Comparison of ENCODE assay signal across 1 cellular context in the genomic region with DNA sequence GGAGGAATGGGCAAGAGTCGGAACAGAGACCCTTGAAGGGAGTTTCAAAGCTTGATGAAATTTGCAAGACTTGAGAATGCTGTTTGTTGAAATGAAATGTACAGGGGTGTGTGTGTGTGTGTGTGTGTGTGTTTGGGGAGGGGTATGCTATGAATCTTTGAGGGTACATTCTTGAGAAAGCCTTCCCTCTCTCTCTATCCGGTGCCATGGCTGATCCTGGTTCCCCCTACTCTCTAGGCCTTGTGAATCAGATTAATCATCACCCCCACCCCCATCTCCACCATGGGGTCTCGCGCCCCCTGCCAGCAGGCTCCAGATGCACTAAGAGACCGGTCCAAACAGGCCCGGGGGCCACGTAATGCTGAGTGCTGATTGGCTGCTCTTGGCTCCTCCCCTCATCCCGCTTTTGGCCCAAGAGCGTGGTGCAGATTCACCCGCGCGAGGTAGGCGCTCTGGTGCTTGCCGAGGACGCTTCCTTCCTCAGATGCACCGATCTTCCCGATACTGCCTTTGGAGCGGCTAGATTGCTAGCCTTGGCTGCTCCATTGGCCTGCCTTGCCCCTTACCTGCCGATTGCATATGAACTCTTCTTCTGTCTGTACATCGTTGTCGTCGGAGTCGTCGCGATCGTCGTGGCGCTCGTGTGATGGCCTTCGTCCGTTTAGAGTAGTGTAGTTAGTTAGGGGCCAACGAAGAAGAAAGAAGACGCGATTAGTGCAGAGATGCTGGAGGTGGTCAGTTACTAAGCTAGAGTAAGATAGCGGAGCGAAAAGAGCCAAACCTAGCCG.
TF ChIP-seq lines count a peak whose summit lies in the region.

A gene (plus strand): TSS at position 441 of the 788 bp plus-strand sequence. CDS start 142,851 bp downstream, outside the sequence.

TF ChIP-seq in WTC11, 78 proteins besides CTCF, POLR2A, EP300 and RAD21 (continued from another document):
- TF ChIP-seq NR1H2 (CRISPR knock-in tag; IDR thresholded peaks at IDR 0.05) (no peak), PRRX2 (CRISPR knock-in tag; IDR thresholded peaks at IDR 0.05) (no peak), ESRRA (CRISPR knock-in tag; IDR thresholded peaks at IDR 0.05; ENCODE audit: borderline replicate concordance) (0 out of 2 replicates have a peak, but pooled peaks have one; percentile 9), NR3C1 (CRISPR knock-in tag; conservative IDR thresholded peaks at IDR 0.05; ENCODE audit: low read depth) (no peak)
- TF ChIP-seq, protein P1, sequence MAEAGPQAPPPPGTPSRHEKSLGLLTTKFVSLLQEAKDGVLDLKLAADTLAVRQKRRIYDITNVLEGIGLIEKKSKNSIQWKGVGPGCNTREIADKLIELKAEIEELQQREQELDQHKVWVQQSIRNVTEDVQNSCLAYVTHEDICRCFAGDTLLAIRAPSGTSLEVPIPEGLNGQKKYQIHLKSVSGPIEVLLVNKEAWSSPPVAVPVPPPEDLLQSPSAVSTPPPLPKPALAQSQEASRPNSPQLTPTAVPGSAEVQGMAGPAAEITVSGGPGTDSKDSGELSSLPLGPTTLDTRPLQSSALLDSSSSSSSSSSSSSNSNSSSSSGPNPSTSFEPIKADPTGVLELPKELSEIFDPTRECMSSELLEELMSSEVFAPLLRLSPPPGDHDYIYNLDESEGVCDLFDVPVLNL (CRISPR knock-in tag; IDR thresholded peaks at IDR 0.05; ENCODE audit: borderline replicate concordance, low read depth) = no peak
- TF ChIP-seq, protein P2, sequence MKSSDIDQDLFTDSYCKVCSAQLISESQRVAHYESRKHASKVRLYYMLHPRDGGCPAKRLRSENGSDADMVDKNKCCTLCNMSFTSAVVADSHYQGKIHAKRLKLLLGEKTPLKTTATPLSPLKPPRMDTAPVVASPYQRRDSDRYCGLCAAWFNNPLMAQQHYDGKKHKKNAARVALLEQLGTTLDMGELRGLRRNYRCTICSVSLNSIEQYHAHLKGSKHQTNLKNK (CRISPR knock-in tag; IDR thresholded peaks at IDR 0.05) = peak; percentile 87
